Comparison of ENCODE assay signal across 2 cellular contexts in the genomic region with DNA sequence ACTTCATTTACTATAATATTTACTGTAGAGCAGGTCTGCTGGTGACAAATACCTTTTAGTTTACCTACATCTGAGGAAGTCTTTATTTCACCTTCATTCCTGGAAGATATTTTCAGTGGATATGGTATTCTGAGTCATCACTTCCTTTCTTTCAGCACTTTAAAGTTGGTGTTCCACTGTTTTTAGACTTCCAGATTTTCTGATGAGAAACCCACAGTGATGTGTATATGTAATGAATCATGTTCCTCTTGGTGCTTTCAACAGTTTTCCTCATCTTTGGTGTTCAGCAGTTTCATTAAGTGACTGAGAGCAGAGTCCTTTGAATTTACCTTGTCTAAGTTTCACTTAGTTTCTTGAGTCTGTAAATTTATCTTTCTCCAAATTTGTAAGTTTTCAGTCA.
A peak's percentile ranks its signal among the peaks of the same experiment; 100 is the strongest.
TF ChIP-seq lines count a peak whose summit lies in the region.

No MANE protein-coding gene starts in this region.

TF ChIP-seq in IMR-90, 13 proteins besides CTCF, POLR2A, EP300 and RAD21:
- no peak for TF ChIP-seq NFE2L2 (IDR thresholded peaks at IDR 0.05; ENCODE audit: low read depth, low read length)
- TF ChIP-seq MAZ (IDR thresholded peaks at IDR 0.05; ENCODE audit: borderline replicate concordance, low read depth, low read length), result no peak
- TF ChIP-seq FOS (IDR thresholded peaks at IDR 0.05; ENCODE audit: low read depth, low read length), result no peak
- no peak for TF ChIP-seq SMC3 (IDR thresholded peaks at IDR 0.05; ENCODE audit: low read depth, low read length)

TF ChIP-seq in K562, 482 proteins besides CTCF, POLR2A, EP300 and RAD21:
- TF ChIP-seq RCOR1 (IDR thresholded peaks at IDR 0.05; ENCODE audit: borderline replicate concordance in 1 of 2, low read depth in 2 of 2, low read length in 2 of 2), result no peak
- TF ChIP-seq HDGF (IDR thresholded peaks at IDR 0.05), result no peak
- TF ChIP-seq, protein P1, sequence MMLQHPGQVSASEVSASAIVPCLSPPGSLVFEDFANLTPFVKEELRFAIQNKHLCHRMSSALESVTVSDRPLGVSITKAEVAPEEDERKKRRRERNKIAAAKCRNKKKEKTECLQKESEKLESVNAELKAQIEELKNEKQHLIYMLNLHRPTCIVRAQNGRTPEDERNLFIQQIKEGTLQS (IDR thresholded peaks at IDR 0.05), result 0 out of 2 replicates have a peak, but pooled peaks have one; percentile 15
- TF ChIP-seq, protein P1 (CRISPR knock-in tag; conservative IDR thresholded peaks at IDR 0.05), result no peak
- TF ChIP-seq, protein P2, sequence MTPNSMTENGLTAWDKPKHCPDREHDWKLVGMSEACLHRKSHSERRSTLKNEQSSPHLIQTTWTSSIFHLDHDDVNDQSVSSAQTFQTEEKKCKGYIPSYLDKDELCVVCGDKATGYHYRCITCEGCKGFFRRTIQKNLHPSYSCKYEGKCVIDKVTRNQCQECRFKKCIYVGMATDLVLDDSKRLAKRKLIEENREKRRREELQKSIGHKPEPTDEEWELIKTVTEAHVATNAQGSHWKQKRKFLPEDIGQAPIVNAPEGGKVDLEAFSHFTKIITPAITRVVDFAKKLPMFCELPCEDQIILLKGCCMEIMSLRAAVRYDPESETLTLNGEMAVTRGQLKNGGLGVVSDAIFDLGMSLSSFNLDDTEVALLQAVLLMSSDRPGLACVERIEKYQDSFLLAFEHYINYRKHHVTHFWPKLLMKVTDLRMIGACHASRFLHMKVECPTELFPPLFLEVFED (CRISPR knock-in tag; conservative IDR thresholded peaks at IDR 0.05), result no peak
- no peak for TF ChIP-seq CEBPG (CRISPR knock-in tag; IDR thresholded peaks at IDR 0.05)
- TF ChIP-seq CEBPG (tag; conservative IDR thresholded peaks at IDR 0.05 in 1 of 2, IDR thresholded peaks at IDR 0.05 in 1 of 2), result peak in 1 of 2 experiments; percentile 40; a peak in 1 of 4 replicates
- TF ChIP-seq RBFOX2 (IDR thresholded peaks at IDR 0.05; ENCODE audit: low read depth, low read length), result no peak
- TF ChIP-seq NR2C1 (IDR thresholded peaks at IDR 0.05), result no peak
- no peak for TF ChIP-seq NR2C1 (tag; IDR thresholded peaks at IDR 0.05)
- no peak for TF ChIP-seq ILK (tag; IDR thresholded peaks at IDR 0.05; ENCODE audit: borderline replicate concordance, low read depth)
- TF ChIP-seq, protein P3, sequence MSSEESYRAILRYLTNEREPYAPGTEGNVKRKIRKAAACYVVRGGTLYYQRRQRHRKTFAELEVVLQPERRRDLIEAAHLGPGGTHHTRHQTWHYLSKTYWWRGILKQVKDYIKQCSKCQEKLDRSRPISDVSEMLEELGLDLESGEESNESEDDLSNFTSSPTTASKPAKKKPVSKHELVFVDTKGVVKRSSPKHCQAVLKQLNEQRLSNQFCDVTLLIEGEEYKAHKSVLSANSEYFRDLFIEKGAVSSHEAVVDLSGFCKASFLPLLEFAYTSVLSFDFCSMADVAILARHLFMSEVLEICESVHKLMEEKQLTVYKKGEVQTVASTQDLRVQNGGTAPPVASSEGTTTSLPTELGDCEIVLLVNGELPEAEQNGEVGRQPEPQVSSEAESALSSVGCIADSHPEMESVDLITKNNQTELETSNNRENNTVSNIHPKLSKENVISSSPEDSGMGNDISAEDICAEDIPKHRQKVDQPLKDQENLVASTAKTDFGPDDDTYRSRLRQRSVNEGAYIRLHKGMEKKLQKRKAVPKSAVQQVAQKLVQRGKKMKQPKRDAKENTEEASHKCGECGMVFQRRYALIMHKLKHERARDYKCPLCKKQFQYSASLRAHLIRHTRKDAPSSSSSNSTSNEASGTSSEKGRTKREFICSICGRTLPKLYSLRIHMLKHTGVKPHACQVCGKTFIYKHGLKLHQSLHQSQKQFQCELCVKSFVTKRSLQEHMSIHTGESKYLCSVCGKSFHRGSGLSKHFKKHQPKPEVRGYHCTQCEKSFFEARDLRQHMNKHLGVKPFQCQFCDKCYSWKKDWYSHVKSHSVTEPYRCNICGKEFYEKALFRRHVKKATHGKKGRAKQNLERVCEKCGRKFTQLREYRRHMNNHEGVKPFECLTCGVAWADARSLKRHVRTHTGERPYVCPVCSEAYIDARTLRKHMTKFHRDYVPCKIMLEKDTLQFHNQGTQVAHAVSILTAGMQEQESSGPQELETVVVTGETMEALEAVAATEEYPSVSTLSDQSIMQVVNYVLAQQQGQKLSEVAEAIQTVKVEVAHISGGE (CRISPR knock-in tag; IDR thresholded peaks at IDR 0.05), result no peak
- TF ChIP-seq TAF1 (IDR thresholded peaks at IDR 0.05; ENCODE audit: control insufficient read depth, extremely low read depth, insufficient read depth, low read length, severe bottlenecking), result no peak
- TF ChIP-seq SP1 (CRISPR knock-in tag; IDR thresholded peaks at IDR 0.05), result no peak
